8 cellular contexts compared by ENCODE assay signal in the genomic region with DNA sequence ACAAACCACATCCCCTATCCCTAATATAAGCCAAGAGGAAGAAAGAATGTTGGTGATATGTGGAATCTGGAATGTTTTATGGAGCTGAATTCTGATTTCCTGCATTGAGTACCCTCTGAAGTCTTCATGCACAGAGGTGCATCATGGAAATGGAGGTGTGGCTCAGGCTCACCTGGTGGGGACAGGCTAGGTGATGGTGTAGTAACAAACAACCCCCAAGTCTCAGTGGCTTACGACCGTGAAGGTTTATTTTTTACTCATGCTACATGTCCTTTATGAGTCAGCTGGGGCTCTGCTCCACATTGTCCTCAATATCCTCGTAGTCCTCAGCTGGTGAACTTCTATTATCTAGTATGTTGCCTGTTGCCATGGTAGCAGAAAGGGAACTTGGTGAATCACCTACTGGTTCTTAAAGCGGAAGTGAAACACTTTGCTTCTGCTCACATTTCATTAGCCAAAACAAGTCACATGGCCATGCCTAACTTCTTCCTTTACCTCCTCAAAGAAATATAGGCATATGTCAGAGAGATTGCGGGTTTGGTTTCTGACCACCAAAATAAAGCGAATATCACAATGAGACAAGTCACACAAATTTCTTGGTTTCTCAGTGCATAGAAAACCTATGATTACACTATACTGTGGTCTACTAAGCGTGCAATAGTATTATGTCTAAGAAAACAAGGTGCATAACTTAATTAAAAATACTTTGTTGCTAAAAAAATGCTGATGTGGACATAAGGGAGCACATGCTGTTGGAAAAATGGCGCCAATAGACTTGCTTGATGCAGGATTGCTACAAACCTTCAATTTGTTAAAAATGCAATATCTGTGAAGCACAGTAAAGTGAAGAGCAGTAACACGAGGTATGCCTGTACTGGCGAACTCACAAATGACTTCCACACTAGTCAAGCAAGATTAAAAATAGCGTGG. TPM values are rescaled to one million over a fixed set of nuclear protein-coding genes. Genes with fewer than 3 reads are reported as not detected.
DNase-seq lines count a peak whose midpoint lies in the region; ATAC-seq and TF ChIP-seq lines count a peak whose summit lies in the region.

A gene with protein sequence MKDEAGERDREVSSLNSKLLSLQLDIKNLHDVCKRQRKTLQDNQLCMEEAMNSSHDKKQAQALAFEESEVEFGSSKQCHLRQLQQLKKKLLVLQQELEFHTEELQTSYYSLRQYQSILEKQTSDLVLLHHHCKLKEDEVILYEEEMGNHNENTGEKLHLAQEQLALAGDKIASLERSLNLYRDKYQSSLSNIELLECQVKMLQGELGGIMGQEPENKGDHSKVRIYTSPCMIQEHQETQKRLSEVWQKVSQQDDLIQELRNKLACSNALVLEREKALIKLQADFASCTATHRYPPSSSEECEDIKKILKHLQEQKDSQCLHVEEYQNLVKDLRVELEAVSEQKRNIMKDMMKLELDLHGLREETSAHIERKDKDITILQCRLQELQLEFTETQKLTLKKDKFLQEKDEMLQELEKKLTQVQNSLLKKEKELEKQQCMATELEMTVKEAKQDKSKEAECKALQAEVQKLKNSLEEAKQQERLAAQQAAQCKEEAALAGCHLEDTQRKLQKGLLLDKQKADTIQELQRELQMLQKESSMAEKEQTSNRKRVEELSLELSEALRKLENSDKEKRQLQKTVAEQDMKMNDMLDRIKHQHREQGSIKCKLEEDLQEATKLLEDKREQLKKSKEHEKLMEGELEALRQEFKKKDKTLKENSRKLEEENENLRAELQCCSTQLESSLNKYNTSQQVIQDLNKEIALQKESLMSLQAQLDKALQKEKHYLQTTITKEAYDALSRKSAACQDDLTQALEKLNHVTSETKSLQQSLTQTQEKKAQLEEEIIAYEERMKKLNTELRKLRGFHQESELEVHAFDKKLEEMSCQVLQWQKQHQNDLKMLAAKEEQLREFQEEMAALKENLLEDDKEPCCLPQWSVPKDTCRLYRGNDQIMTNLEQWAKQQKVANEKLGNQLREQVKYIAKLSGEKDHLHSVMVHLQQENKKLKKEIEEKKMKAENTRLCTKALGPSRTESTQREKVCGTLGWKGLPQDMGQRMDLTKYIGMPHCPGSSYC (minus strand): TSS at position 51 of the 930 bp plus-strand sequence. CDS start 947 bp downstream, outside the sequence.

- 74 to 75% methylated on average over 11 of the region's 11 CpGs for WGBS in upper lobe of left lung, 2 donors

- H3K4me2 ChIP-seq in GM23338: no peak within 1 kb of the TSS

- ATAC-seq in Right ventricle myocardium inferior (peak; percentile 72), GM23338 (no peak), upper lobe of left lung (ENCODE audit: low FRiP score in 2 of 2) (peak; percentile 73 to 91)
- peak; percentile 87 for ATAC-seq in activated T-helper 17 cell treated with anti-CD3 and anti-CD28 coated beads, Interleukin-2, amount 50 U/mL, for 72 hours (replicated peaks)

- DNase-seq in Right ventricle myocardium inferior (ENCODE audit: missing footprints) (no peak), left ventricle myocardium inferior (no peak), GM23338 (ENCODE audit: low spot score) (peak; percentile 36), KG1 (lab: John Stamatoyannopoulos, UW) (peak; percentile 49), inferior parietal cortex (ENCODE audit: extremely low spot score) (peak; percentile 70), upper lobe of left lung (peak in 1 of 2 donors; percentile 64)
- DNase-seq in activated effector memory CD4-positive, alpha-beta T cell treated with anti-CD3 and anti-CD28 coated beads, Interleukin-2, amount 50 U/mL, for 16 hours: no peak

- H3K4me1 Mint-ChIP-seq in GM23338: no peaks in the 10 kb centered on the region
- peaks cover 8% of the 10 kb centered on the region for H3K4me1 Mint-ChIP-seq in activated T-helper 17 cell treated with anti-CD3 and anti-CD28 coated beads, Interleukin-2, amount 50 U/mL, for 72 hours

- no peak for TF ChIP-seq CTCF in left ventricle myocardium inferior (IDR thresholded peaks at IDR 0.05; ENCODE audit: borderline replicate concordance)
- TF ChIP-seq CTCF in GM23338 (conservative IDR thresholded peaks at IDR 0.05; ENCODE audit: low read depth in 2 of 2): no peak
- no peak for TF ChIP-seq CTCF in upper lobe of left lung (IDR thresholded peaks at IDR 0.05)

- no peak within 1 kb of the TSS for H2AFZ ChIP-seq in GM23338

- H3K4me3 ChIP-seq in left ventricle myocardium inferior (no peak within 1 kb of the TSS), GM23338 (no peak within 1 kb of the TSS), upper lobe of left lung (no peak within 1 kb of the TSS)

- H3K4me1 ChIP-seq in left ventricle myocardium inferior (no peaks in the 10 kb centered on the region), GM23338 (ENCODE audit: insufficient read depth) (no peaks in the 10 kb centered on the region), upper lobe of left lung (no peaks in the 10 kb centered on the region)

- H3K79me2 ChIP-seq in GM23338 (replicated peaks; ENCODE audit: insufficient read depth): no peaks in the 10 kb centered on the region

- H3K27ac Mint-ChIP-seq in GM23338: no peak within 1 kb of the TSS
- H3K27ac Mint-ChIP-seq in activated T-helper 17 cell treated with anti-CD3 and anti-CD28 coated beads, Interleukin-2, amount 50 U/mL, for 72 hours: peak within 1 kb of the TSS; percentile 75

- H3K27me3 ChIP-seq in left ventricle myocardium inferior (ENCODE audit: low read depth): peaks cover 15% of the 10 kb centered on the region
- H3K27me3 ChIP-seq in GM23338 (ENCODE audit: insufficient read depth): no peaks in the 10 kb centered on the region
- H3K27me3 ChIP-seq in upper lobe of left lung: no peaks in the 10 kb centered on the region

- H4K20me1 ChIP-seq in GM23338 (replicated peaks; ENCODE audit: insufficient read depth): no peaks in the 10 kb centered on the region

- H3F3A ChIP-seq in GM23338 (replicated peaks; ENCODE audit: low read depth): no peaks in the 10 kb centered on the region

- no peaks in the 10 kb centered on the region for H3K36me3 Mint-ChIP-seq in GM23338 (ENCODE audit: low read depth)
- no peaks in the 10 kb centered on the region for H3K36me3 Mint-ChIP-seq in activated T-helper 17 cell treated with anti-CD3 and anti-CD28 coated beads, Interleukin-2, amount 50 U/mL, for 72 hours (ENCODE audit: low read depth)

- no peak within 1 kb of the TSS for H3K4me3 Mint-ChIP-seq in GM23338
- H3K4me3 Mint-ChIP-seq in activated T-helper 17 cell treated with anti-CD3 and anti-CD28 coated beads, Interleukin-2, amount 50 U/mL, for 72 hours: no peak within 1 kb of the TSS

- H3K9me3 ChIP-seq in left ventricle myocardium inferior (replicated peaks) (no peaks in the 10 kb centered on the region), upper lobe of left lung (no peaks in the 10 kb centered on the region)

- no peaks in the 10 kb centered on the region for H3K27me3 Mint-ChIP-seq in GM23338 (ENCODE audit: insufficient read depth, low read depth, poor library complexity)
- no peaks in the 10 kb centered on the region for H3K27me3 Mint-ChIP-seq in activated T-helper 17 cell treated with anti-CD3 and anti-CD28 coated beads, Interleukin-2, amount 50 U/mL, for 72 hours

- no peak for TF ChIP-seq POLR2A in upper lobe of left lung (IDR thresholded peaks at IDR 0.05)

- H3K9me2 ChIP-seq in GM23338 (ENCODE audit: insufficient read depth): peaks cover 2% of the 10 kb centered on the region; the same call in 1 of the 2 replicates

- no peak within 1 kb of the TSS for H3K27ac ChIP-seq in left ventricle myocardium inferior (replicated peaks)
- H3K27ac ChIP-seq in GM23338 (ENCODE audit: low read depth): no peak within 1 kb of the TSS
- H3K27ac ChIP-seq in upper lobe of left lung: peak within 1 kb of the TSS in 1 of 4 donors; percentile 25

- H3K36me3 ChIP-seq in left ventricle myocardium inferior: no peaks in the 10 kb centered on the region
- H3K36me3 ChIP-seq in GM23338 (ENCODE audit: insufficient read depth): no peaks in the 10 kb centered on the region
- H3K36me3 ChIP-seq in upper lobe of left lung: no peaks in the 10 kb centered on the region

- no peak for TF ChIP-seq EP300 in upper lobe of left lung (IDR thresholded peaks at IDR 0.05)

- intact Hi-C loops in Right ventricle myocardium inferior (cut with DNase I): no loop called here
- intact Hi-C loops in left ventricle myocardium inferior (cut with micrococcal nuclease): no loop called here

- no peaks in the 10 kb centered on the region; the same call in 2 of the 3 replicates for H3K9me3 Mint-ChIP-seq in GM23338
- H3K9me3 Mint-ChIP-seq in activated T-helper 17 cell treated with anti-CD3 and anti-CD28 coated beads, Interleukin-2, amount 50 U/mL, for 72 hours: peaks cover 5% of the 10 kb centered on the region

TF ChIP-seq in GM23338, 12 proteins besides CTCF, POLR2A, EP300 and RAD21 (continues in another document):
- TF ChIP-seq, protein P1, sequence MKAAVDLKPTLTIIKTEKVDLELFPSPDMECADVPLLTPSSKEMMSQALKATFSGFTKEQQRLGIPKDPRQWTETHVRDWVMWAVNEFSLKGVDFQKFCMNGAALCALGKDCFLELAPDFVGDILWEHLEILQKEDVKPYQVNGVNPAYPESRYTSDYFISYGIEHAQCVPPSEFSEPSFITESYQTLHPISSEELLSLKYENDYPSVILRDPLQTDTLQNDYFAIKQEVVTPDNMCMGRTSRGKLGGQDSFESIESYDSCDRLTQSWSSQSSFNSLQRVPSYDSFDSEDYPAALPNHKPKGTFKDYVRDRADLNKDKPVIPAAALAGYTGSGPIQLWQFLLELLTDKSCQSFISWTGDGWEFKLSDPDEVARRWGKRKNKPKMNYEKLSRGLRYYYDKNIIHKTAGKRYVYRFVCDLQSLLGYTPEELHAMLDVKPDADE (IDR thresholded peaks at IDR 0.05): no peak

RNA-seq across cellular contexts. Expression of the gene that starts here (rescaled TPM):
- 0.19 TPM for total RNA-seq in Right ventricle myocardium inferior
- total RNA-seq in left ventricle myocardium inferior: 0.05 TPM
- total RNA-seq in GM23338 (2014; rRNA removed; shearing (Covaris generic)): 1.3 and 2.6 TPM in 2 replicates
- polyA plus RNA-seq in GM23338 (2016; fragmentation: Nextera tagmentation; extraction: Ambion mirVana): 1.5 and 3.3 TPM in 2 replicates
- total RNA-seq in activated T-helper 17 cell treated with anti-CD3 and anti-CD28 coated beads, Interleukin-2, amount 50 U/mL, for 72 hours: 1 to 10 TPM; 2.1 to 3.9 TPM
- total RNA-seq in upper lobe of left lung: 1 to 10 TPM in 3 of 6 donors, under 1 TPM in 3; 0.15 to 7.3 (median 1.1) TPM

Comparison
In these comparisons a context has a peak if more than half of its experiments do, and no peak if none do; other contexts are left out.
1. Peak in ATAC-seq in Right ventricle myocardium inferior; RNA of the gene not detected or under 1 TPM.
2. DNase-seq: peak in GM23338 (single experiment), KG1 (single experiment) and inferior parietal cortex (single experiment); none in Right ventricle myocardium inferior (single experiment), left ventricle myocardium inferior (single experiment) and activated effector memory CD4-positive, alpha-beta T cell treated with anti-CD3 and anti-CD28 coated beads, Interleukin-2, amount 50 U/mL, for 16 hours (single experiment).